In the genomic region with DNA sequence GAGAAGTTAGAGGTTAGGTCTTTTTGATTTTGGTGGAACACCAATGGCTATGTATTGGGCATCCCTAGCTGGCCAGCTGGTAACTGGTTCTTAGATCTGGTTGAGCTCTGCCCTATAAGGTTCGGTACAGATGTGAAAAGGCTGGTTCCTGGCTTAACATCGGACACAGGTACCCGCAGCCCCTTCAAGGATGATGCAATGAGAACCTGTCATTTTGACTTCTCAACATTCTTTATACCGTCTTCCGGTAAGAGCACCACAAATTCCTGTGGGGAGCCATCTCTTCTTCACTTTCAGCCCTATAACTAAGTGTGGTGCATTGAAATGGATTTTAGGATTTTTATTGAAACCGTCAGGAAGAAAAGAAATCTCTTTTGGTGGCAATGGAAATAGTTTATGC, we compare ENCODE assay signal across 1 cellular context.
TF ChIP-seq lines count a peak whose summit lies in the region.

No MANE protein-coding gene starts in this region.

TF ChIP-seq in GM23338, 12 proteins besides CTCF, POLR2A, EP300 and RAD21 (continued from another document):
- no peak for TF ChIP-seq STAT1 (IDR thresholded peaks at IDR 0.05; ENCODE audit: unreplicated experiment)
- TF ChIP-seq ZNF114 (CRISPR knock-in tag; IDR thresholded peaks at IDR 0.05) = no peak
